ENCODE assay signal across 8 cellular contexts in genomic region chr3:50503504-50503903, GRCh38. TPM values are rescaled to one million over a fixed set of nuclear protein-coding genes. Genes with fewer than 3 reads are reported as not detected.
DNase-seq lines count a peak whose midpoint lies in the region; ATAC-seq lines count a peak whose summit lies in the region.

CACNA2D2 (minus strand) TSS chr3:50503634; CDS start chr3:50503423, 211 bp downstream.

- peak within 1 kb of the TSS; percentile 48 for H3K4me3 Mint-ChIP-seq in activated CD4-positive, alpha-beta memory T cell treated with anti-CD3 and anti-CD28 coated beads for 36 hours

- DNase-seq in CD1c-positive myeloid dendritic cell (ENCODE audit: extremely low spot score) (peak; percentile 39), Kasumi-1 (lab: John Stamatoyannopoulos, UW) (peak; percentile 35 to 48), mucosa of gallbladder (ENCODE audit: low spot score) (peak; percentile 44)
- DNase-seq in activated CD4-positive, alpha-beta memory T cell treated with anti-CD3 and anti-CD28 coated beads for 36 hours = peak; percentile 60
- peak; percentile 42 for DNase-seq in effector CD4-positive, alpha-beta T cell
- peak; percentile 52 for DNase-seq in stimulated activated CD8-positive, alpha-beta memory T cell treated with anti-CD3 and anti-CD28 coated beads, Interleukin-4, amount 100 ng/mL, for 24 hours (ENCODE audit: low read depth)

- POLR2A ChIA-PET in activated CD4-positive, alpha-beta memory T cell treated with anti-CD3 and anti-CD28 coated beads for 36 hours (lab: Charles Lee) = no interaction called here

- no peaks in the 10 kb centered on the region for H3K36me3 Mint-ChIP-seq in activated CD4-positive, alpha-beta memory T cell treated with anti-CD3 and anti-CD28 coated beads for 36 hours

- CTCF ChIA-PET in activated CD4-positive, alpha-beta memory T cell treated with anti-CD3 and anti-CD28 coated beads for 36 hours (lab: Charles Lee) = interaction anchor here (0.8 to 3.3 kb wide), 2 partner anchors 39 to 133 kb away, joined by 4 to 11 read pairs; no protein-coding TSS in a partner anchor

- peaks cover 24% of the 10 kb centered on the region for H3K27me3 Mint-ChIP-seq in activated CD4-positive, alpha-beta memory T cell treated with anti-CD3 and anti-CD28 coated beads for 36 hours

- ATAC-seq in GM19035 (IDR thresholded peaks at IDR 0.05; ENCODE audit: unreplicated experiment) = no peak
- no peak for ATAC-seq in HG02571 (IDR thresholded peaks at IDR 0.05; ENCODE audit: unreplicated experiment)

- peaks cover 9% of the 10 kb centered on the region for H3K4me1 Mint-ChIP-seq in activated CD4-positive, alpha-beta memory T cell treated with anti-CD3 and anti-CD28 coated beads for 36 hours (ENCODE audit: low read depth)

- no peak within 1 kb of the TSS for H3K27ac Mint-ChIP-seq in activated CD4-positive, alpha-beta memory T cell treated with anti-CD3 and anti-CD28 coated beads for 36 hours

- intact Hi-C loops in activated CD4-positive, alpha-beta memory T cell treated with anti-CD3 and anti-CD28 coated beads for 36 hours (cut with micrococcal nuclease) = no loop called here

- no peaks in the 10 kb centered on the region for H3K9me3 Mint-ChIP-seq in activated CD4-positive, alpha-beta memory T cell treated with anti-CD3 and anti-CD28 coated beads for 36 hours

RNA-seq across cellular contexts. Expression of gene CACNA2D2, which starts in this region (rescaled TPM):
- total RNA-seq in activated CD4-positive, alpha-beta memory T cell treated with anti-CD3 and anti-CD28 coated beads for 36 hours = under 1 TPM; 0.63 to 0.69 TPM
- 1.8 TPM for total RNA-seq in mucosa of gallbladder

Comparison
In these comparisons a context has a peak if more than half of its experiments do, and no peak if none do; other contexts are left out.
1. Peak in DNase-seq in activated CD4-positive, alpha-beta memory T cell treated with anti-CD3 and anti-CD28 coated beads for 36 hours; RNA of the gene not detected or under 1 TPM.